Comparison of ENCODE assay signal across 11 cellular contexts in the genomic region with DNA sequence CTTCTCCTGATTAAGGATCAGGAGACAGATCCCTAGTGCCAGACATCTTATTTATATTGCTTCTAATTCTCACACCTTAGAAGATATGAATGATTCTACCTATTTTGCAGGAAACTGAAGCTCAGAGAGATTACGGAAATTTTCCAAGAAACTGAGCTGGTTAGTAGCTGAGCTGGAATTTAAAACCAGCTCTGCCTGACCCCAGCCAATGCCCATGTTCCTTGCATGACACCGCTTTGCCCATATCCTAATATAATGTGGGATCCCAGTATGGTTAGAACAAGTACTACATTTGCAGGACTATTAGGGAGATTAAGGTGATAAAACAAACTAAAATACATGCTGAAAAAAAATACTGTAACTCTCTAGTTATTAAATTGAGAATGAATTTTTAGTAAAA. TPM values are rescaled to one million over a fixed set of nuclear protein-coding genes. Genes with fewer than 3 reads are reported as not detected.
A peak's percentile ranks its signal among the peaks of the same experiment; 100 is the strongest.
DNase-seq lines count a peak whose midpoint lies in the region; ATAC-seq and TF ChIP-seq lines count a peak whose summit lies in the region.
"Had no signal": no experiment of that assay in that cellular context is flagged by ENCODE, and none has a peak within 500 bp of the region (broad histone marks: within the 10 kb centered on the region; RNA-seq: fewer than 3 reads in every experiment).

No MANE protein-coding gene starts in this region.

- ATAC-seq in activated CD4-positive, alpha-beta T cell treated with anti-CD3 and anti-CD28 coated beads for 36 hours: no peak
- ATAC-seq in RWPE2 (ENCODE audit: low read depth) (no peak), HG03521 (IDR thresholded peaks at IDR 0.05; ENCODE audit: unreplicated experiment) (no peak)
- ATAC-seq: body of pancreas had no signal

- H3K4me3 Mint-ChIP-seq in activated CD4-positive, alpha-beta T cell treated with anti-CD3 and anti-CD28 coated beads for 36 hours: no peak overlapping the region

- POLR2A ChIA-PET in activated CD4-positive, alpha-beta T cell treated with anti-CD3 and anti-CD28 coated beads for 36 hours (lab: Charles Lee): interaction anchor here (0.6 kb wide), 1 partner anchor 1821 kb away, joined by 3 read pairs; a partner anchor contains a TSS

- DNase-seq in activated CD4-positive, alpha-beta T cell treated with anti-CD3 and anti-CD28 coated beads for 36 hours: no peak
- no peak for DNase-seq in activated CD4-positive, alpha-beta T cell treated with anti-CD3 and anti-CD28 coated beads, Interleukin-2, amount 50 U/mL, for 4 hours
- DNase-seq in RWPE2 (ENCODE audit: low spot score): no peak
- DNase-seq in fibroblast of pulmonary artery (ENCODE audit: low read depth): no peak
- DNase-seq in stomach: no peak
- DNase-seq in tibial nerve (ENCODE audit: low spot score in 2 of 2): no peak
- no peak for DNase-seq in NCI-H1105 treated with DMSO at 0.1 percent for 48 hours (lab: John Stamatoyannopoulos, UW)
- DNase-seq: body of pancreas; NK-92 treated with Interleukin-12 subunit alpha and Interleukin-12 subunit beta, amount 100 ng/mL, for 24 hours; retina had no signal

- H3K36me3 ChIP-seq in RWPE2 (ENCODE audit: low read depth) (no peaks in the 10 kb centered on the region), stomach (no peaks in the 10 kb centered on the region), tibial nerve (no peaks in the 10 kb centered on the region)

- TF ChIP-seq EP300 in stomach (IDR thresholded peaks at IDR 0.05) (no peak), tibial nerve (IDR thresholded peaks at IDR 0.05) (no peak)

- no peaks in the 10 kb centered on the region for H3K9me3 ChIP-seq in RWPE2 (ENCODE audit: severe bottlenecking)
- H3K9me3 ChIP-seq in stomach: no peaks in the 10 kb centered on the region
- no peaks in the 10 kb centered on the region for H3K9me3 ChIP-seq in tibial nerve
- H3K9me3 ChIP-seq: body of pancreas had no signal

- CTCF ChIA-PET in activated CD4-positive, alpha-beta T cell treated with anti-CD3 and anti-CD28 coated beads for 36 hours (lab: Charles Lee): interaction anchor here (0.5 to 1.9 kb wide), 6 partner anchors 10 to 1629 kb away, joined by 3 to 14 read pairs (median 4); a partner anchor contains a TSS

- H3K36me3 Mint-ChIP-seq in activated CD4-positive, alpha-beta T cell treated with anti-CD3 and anti-CD28 coated beads for 36 hours (ENCODE audit: low read depth): peaks cover 4% of the 10 kb centered on the region

- no peaks in the 10 kb centered on the region for H3K9me3 Mint-ChIP-seq in activated CD4-positive, alpha-beta T cell treated with anti-CD3 and anti-CD28 coated beads for 36 hours (ENCODE audit: low read depth)

- no peaks in the 10 kb centered on the region for H3K27me3 Mint-ChIP-seq in activated CD4-positive, alpha-beta T cell treated with anti-CD3 and anti-CD28 coated beads for 36 hours

- H3K27me3 ChIP-seq in RWPE2 (ENCODE audit: insufficient read depth, poor library complexity, severe bottlenecking) (no peaks in the 10 kb centered on the region), stomach (no peaks in the 10 kb centered on the region), tibial nerve (no peaks in the 10 kb centered on the region)
- H3K27me3 ChIP-seq: body of pancreas had no signal

- H3K27ac ChIP-seq in RWPE2 (ENCODE audit: poor library complexity, severe bottlenecking): no peak overlapping the region
- no peak overlapping the region for H3K27ac ChIP-seq in stomach
- no peak overlapping the region for H3K27ac ChIP-seq in tibial nerve

- H3K27ac Mint-ChIP-seq in activated CD4-positive, alpha-beta T cell treated with anti-CD3 and anti-CD28 coated beads for 36 hours: peak overlapping the region; percentile 56

- peak overlapping the region; percentile 85 for H3K4me3 ChIP-seq in RWPE2 (ENCODE audit: severe bottlenecking)
- peak overlapping the region; percentile 98 for H3K4me3 ChIP-seq in fibroblast of pulmonary artery (replicated peaks; ENCODE audit: low read depth, low read length)
- peak overlapping the region; percentile 55 to 94 (median 86) for H3K4me3 ChIP-seq in stomach
- peak overlapping the region in 2 of 4 donors; percentile 83 to 90 for H3K4me3 ChIP-seq in tibial nerve

- intact Hi-C loops in activated CD4-positive, alpha-beta T cell treated with anti-CD3 and anti-CD28 coated beads for 36 hours (cut with DNase I, micrococcal nuclease): loop anchor here in 1 of 2 experiments (5.0 to 10.0 kb wide), 2 partner anchors 465 to 1698 kb away; a partner anchor contains a TSS
- intact Hi-C loops in stomach (cut with DNase I; ENCODE audit: low total_unique reads): no loop called here

- TF ChIP-seq CTCF in RWPE2 (IDR thresholded peaks at IDR 0.05; ENCODE audit: poor library complexity, severe bottlenecking) (no peak), fibroblast of pulmonary artery (IDR thresholded peaks at IDR 0.05; ENCODE audit: low read length, missing control alignments) (no peak), stomach (IDR thresholded peaks at IDR 0.05) (no peak), tibial nerve (IDR thresholded peaks at IDR 0.05) (no peak)

- WGBS in stomach, 5 donors: 36 to 65% (median 52%) methylated on average over 2 of the region's 2 CpGs
- 50 to 55% methylated on average over 2 of the region's 2 CpGs for WGBS in tibial nerve, 2 donors

- H3K4me1 ChIP-seq in RWPE2 (ENCODE audit: insufficient read depth, poor library complexity, severe bottlenecking): peaks cover 64% of the 10 kb centered on the region
- H3K4me1 ChIP-seq in stomach: peaks cover 26 to 79% (median 63%) of the 10 kb centered on the region in 4 donors
- H3K4me1 ChIP-seq in tibial nerve: peaks cover 0 to 84% (median 39%) of the 10 kb centered on the region in 4 donors

- no peak for TF ChIP-seq POLR2A in stomach (IDR thresholded peaks at IDR 0.05)
- no peak for TF ChIP-seq POLR2A in tibial nerve (IDR thresholded peaks at IDR 0.05)

- H3K4me1 Mint-ChIP-seq in activated CD4-positive, alpha-beta T cell treated with anti-CD3 and anti-CD28 coated beads for 36 hours: peaks cover 63% of the 10 kb centered on the region

RNA-seq across cellular contexts. Expression of a gene that starts 1.9 kb away (rescaled TPM):
- total RNA-seq in activated CD4-positive, alpha-beta T cell treated with anti-CD3 and anti-CD28 coated beads for 36 hours: 10 to 100 TPM; 23.4 to 44.3 TPM
- total RNA-seq in stomach: 100 to 1,000 TPM in 1 of 5 donors, 10 to 100 TPM in 3, 1 to 10 TPM in 1; 5.2 to 175 (median 72.8) TPM
- 10 to 100 TPM; 15.7 to 28.3 (median 26.0) TPM for polyA plus RNA-seq in stomach
- total RNA-seq in tibial nerve: 100 to 1,000 TPM in 1 of 4 donors, 10 to 100 TPM in 3; 62.4 to 101 (median 76.9) TPM

RNA-seq across cellular contexts. Expression of a gene that starts 39.1 kb away (rescaled TPM):
- 100 to 1,000 TPM; 468 to 520 TPM for total RNA-seq in activated CD4-positive, alpha-beta T cell treated with anti-CD3 and anti-CD28 coated beads for 36 hours
- total RNA-seq in stomach (1,000 to 10,000 TPM in 1 of 5 donors, 100 to 1,000 TPM in 3, 10 to 100 TPM in 1; 27.8 to 1,121 (median 184) TPM), tibial nerve (100 to 1,000 TPM; 178 to 529 (median 230) TPM)
- 1,000 to 10,000 TPM in 1 of 3 donors, 100 to 1,000 TPM in 2; 566 to 1,513 (median 657) TPM for polyA plus RNA-seq in stomach
